Comparison of ENCODE assay signal across 10 cellular contexts in the genomic region with DNA sequence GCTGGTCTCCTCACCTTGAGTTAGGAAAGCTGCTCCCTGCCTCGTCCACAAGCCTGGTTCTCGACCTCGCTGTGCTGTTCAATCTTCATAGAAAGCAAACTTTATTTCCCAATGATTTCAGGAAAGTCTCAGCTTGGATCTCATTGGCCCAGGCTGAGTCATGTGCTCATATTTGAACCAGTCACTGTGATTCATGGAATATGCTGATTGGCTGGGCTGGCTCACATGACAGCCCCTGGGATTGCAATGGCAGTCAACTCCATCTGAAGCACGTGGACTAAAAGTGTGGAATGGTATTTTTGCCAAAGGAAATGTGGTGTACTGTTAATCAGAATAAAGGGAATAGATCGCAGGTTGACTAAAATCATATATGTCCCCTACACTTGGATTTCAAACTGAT.
"Had no signal": no experiment of that assay in that cellular context is flagged by ENCODE, and none has a peak within 500 bp of the region (broad histone marks: within the 10 kb centered on the region; RNA-seq: fewer than 3 reads in every experiment).

No MANE protein-coding gene starts in this region.

- H3K9ac ChIP-seq: GM23248, KMS-11 had no signal

- H3K9me3 ChIP-seq: HAP-1 had no signal

- H3K36me3 ChIP-seq: HAP-1 had no signal

- DNase-seq: GM23248, GOT3, H7, HFFc6, IMR-90, KBM-7 had no signal

- ATAC-seq: HCT116 had no signal

- H3K4me2 ChIP-seq: KMS-11 had no signal

- FAIRE-seq: HTR-8/SVneo had no signal

- H2AFZ ChIP-seq: GM23248 had no signal

- H3K4me3 ChIP-seq: GM23248, HAP-1 had no signal

- H3K4me1 ChIP-seq: HAP-1 had no signal

- H3K27ac ChIP-seq: GM23248, KMS-11 had no signal
